8 cellular contexts compared by ENCODE assay signal in the genomic region with DNA sequence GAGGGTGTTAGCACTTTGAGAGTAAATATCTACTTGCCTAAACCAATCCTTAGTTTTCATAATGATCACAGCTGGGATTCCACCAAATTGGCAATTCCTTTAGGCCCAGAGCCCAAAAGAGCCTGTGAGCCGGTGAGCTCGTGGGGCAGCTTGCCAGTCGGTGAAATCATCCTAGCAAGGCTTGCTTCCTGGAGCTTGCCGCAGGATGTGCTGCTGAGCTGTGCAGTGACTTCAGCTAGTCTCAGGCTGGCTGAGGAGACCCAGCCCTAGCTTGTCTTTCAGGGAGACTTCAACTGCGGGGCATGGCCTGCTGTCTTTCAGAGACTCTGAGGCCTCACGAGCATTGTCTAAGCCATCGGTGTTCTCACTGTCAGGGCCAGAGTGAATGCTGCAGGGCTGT.
DNase-seq lines count a peak whose midpoint lies in the region; ATAC-seq and TF ChIP-seq lines count a peak whose summit lies in the region.

No MANE protein-coding gene starts in this region.

- no peak overlapping the region for H3T11ph ChIP-seq in H9 (ENCODE audit: low read length)

- no peak overlapping the region for H2AK5ac ChIP-seq in H9 (ENCODE audit: insufficient read length, low read length)

- ATAC-seq in left ventricle myocardium superior (peak; percentile 88), GM21526 (IDR thresholded peaks at IDR 0.05; ENCODE audit: low FRiP score, unreplicated experiment) (no peak)

- no peak overlapping the region for H3K18ac ChIP-seq in H9 (ENCODE audit: insufficient read length, low read depth, low read length)

- no peak overlapping the region for H2AFZ ChIP-seq in H9 (ENCODE audit: low read length)

- no peak overlapping the region for H2BK12ac ChIP-seq in H9 (ENCODE audit: insufficient read length, low read depth, low read length)

- DNase-seq in H9 (no peak), astrocyte of the hippocampus (ENCODE audit: low read depth, low spot score) (peak; percentile 94), left ventricle myocardium superior (peak; percentile 93), nephron progenitor cell (no peak), SJCRH30 (no peak)
- no peak for DNase-seq in activated effector memory CD4-positive, alpha-beta T cell treated with anti-CD3 and anti-CD28 coated beads, Interleukin-2, amount 50 U/mL, for 16 hours

- WGBS in H9 (ENCODE audit: extremely low coverage, insufficient read length, low lambda C conversion rate): no CpG with 5 or more reads among the region's 7 CpGs

- H3K4me1 Mint-ChIP-seq in H9 (peaks cover 0 to 5% of the 10 kb centered on the region in 2 experiments; a peak in 1 of 4 replicates), nephron progenitor cell (peaks cover 17% of the 10 kb centered on the region)

- no peaks in the 10 kb centered on the region for H3K4me1 ChIP-seq in H9 (ENCODE audit: insufficient read depth, low read length)
- peaks cover 24% of the 10 kb centered on the region for H3K4me1 ChIP-seq in SJCRH30

- no peaks in the 10 kb centered on the region for H3K79me1 ChIP-seq in H9 (ENCODE audit: insufficient read depth, low read depth, low read length, poor library complexity, severe bottlenecking)

- H3K9me3 ChIP-seq in H9 (ENCODE audit: control insufficient read depth, low read depth, low read length) (no peaks in the 10 kb centered on the region), SJCRH30 (replicated peaks) (no peaks in the 10 kb centered on the region; the same call in 1 of the 2 replicates)

- H3K27me3 Mint-ChIP-seq in H9 (ENCODE audit: low read depth) (no peaks in the 10 kb centered on the region; the same call in 1 of the 2 replicates), nephron progenitor cell (ENCODE audit: low read depth, poor library complexity) (no peaks in the 10 kb centered on the region)

- H3K4me2 ChIP-seq in H9 (ENCODE audit: insufficient read depth, insufficient read length, low read length): no peak overlapping the region

- no peak overlapping the region for H2BK15ac ChIP-seq in H9 (ENCODE audit: low read depth, low read length)

- peaks cover 13 to 15% of the 10 kb centered on the region in 2 experiments; a peak in 4 of 5 replicates for H3K9me3 Mint-ChIP-seq in H9
- H3K9me3 Mint-ChIP-seq in nephron progenitor cell: peaks cover 25% of the 10 kb centered on the region

- H3K4me3 Mint-ChIP-seq in H9: no peak overlapping the region
- no peak overlapping the region for H3K4me3 Mint-ChIP-seq in nephron progenitor cell

- H3K79me2 ChIP-seq in H9 (ENCODE audit: insufficient read depth, low read length): no peaks in the 10 kb centered on the region

- H3K23ac ChIP-seq in H9 (ENCODE audit: insufficient read length, low read depth, low read length): no peak overlapping the region

- H3K27ac ChIP-seq in H9 (ENCODE audit: insufficient read length, low read depth, low read length) (no peak overlapping the region), skin epidermis (peak overlapping the region in 12 of 21 experiments; percentile 12 to 63 (median 49)), SJCRH30 (no peak overlapping the region)

- no peak overlapping the region for H3K4ac ChIP-seq in H9 (ENCODE audit: low read depth, low read length)

- intact Hi-C loops in left ventricle myocardium superior (cut with micrococcal nuclease): no loop called here

- H3K9ac ChIP-seq in H9 (ENCODE audit: extremely low read depth, insufficient read length, low read length): no peak overlapping the region

- H3K27ac Mint-ChIP-seq in H9 (peak overlapping the region; percentile 9 to 53 (median 52); a peak in 4 of 7 replicates), nephron progenitor cell (no peak overlapping the region)

- H2BK5ac ChIP-seq in H9 (ENCODE audit: insufficient read length, low read length): no peak overlapping the region

- no peaks in the 10 kb centered on the region for H4K20me1 ChIP-seq in H9 (ENCODE audit: control insufficient read depth, insufficient read depth, insufficient read length)

- peaks cover 1% of the 10 kb centered on the region for H3K36me3 ChIP-seq in SJCRH30

- no peak overlapping the region for H4K5ac ChIP-seq in H9 (ENCODE audit: insufficient read length, low read depth, low read length)

- no peak for TF ChIP-seq CTCF in H9 (conservative IDR thresholded peaks at IDR 0.05)
- no peak for TF ChIP-seq CTCF in nephron progenitor cell (IDR thresholded peaks at IDR 0.05)

- H2BK120ac ChIP-seq in H9 (ENCODE audit: low read depth, low read length, poor library complexity, severe bottlenecking): no peak overlapping the region

- H3K14ac ChIP-seq in H9 (ENCODE audit: insufficient read depth, low read length): no peak overlapping the region

- H2BK20ac ChIP-seq in H9 (ENCODE audit: low read depth, low read length, poor library complexity, severe bottlenecking): no peak overlapping the region

- H3K56ac ChIP-seq in H9 (ENCODE audit: insufficient read length, low read depth, low read length): no peak overlapping the region

- no peak overlapping the region for H4K91ac ChIP-seq in H9 (ENCODE audit: insufficient read length, low read depth, low read length)

- H4K8ac ChIP-seq in H9 (replicated peaks; ENCODE audit: insufficient read length, low read depth, low read length): no peak overlapping the region

- H3K23me2 ChIP-seq in H9 (ENCODE audit: insufficient read length, low read depth, low read length, poor library complexity, severe bottlenecking): no peaks in the 10 kb centered on the region

- H3K4me3 ChIP-seq in skin epidermis (no peak overlapping the region), SJCRH30 (no peak overlapping the region)

- peaks cover 26 to 47% (median 32%) of the 10 kb centered on the region in 3 experiments for H3K36me3 Mint-ChIP-seq in H9 (ENCODE audit: insufficient read depth in 1 of 3, low read depth in 3 of 3)
- H3K36me3 Mint-ChIP-seq in nephron progenitor cell (ENCODE audit: low read depth): peaks cover 50% of the 10 kb centered on the region

- H3K27me3 ChIP-seq in H9 (ENCODE audit: insufficient read depth, low read length): no peaks in the 10 kb centered on the region
- H3K27me3 ChIP-seq in SJCRH30: no peaks in the 10 kb centered on the region

Comparison
In these comparisons a context has a peak if more than half of its experiments do, and no peak if none do; other contexts are left out.
1. DNase-seq: peak in astrocyte of the hippocampus (single experiment) and left ventricle myocardium superior (single experiment); none in H9 (single experiment), nephron progenitor cell (single experiment), activated effector memory CD4-positive, alpha-beta T cell treated with anti-CD3 and anti-CD28 coated beads, Interleukin-2, amount 50 U/mL, for 16 hours (single experiment) and SJCRH30 (0 of 2).
2. H3K27ac ChIP-seq: peak in skin epidermis (12 of 21); none in H9 (single experiment) and SJCRH30 (single experiment).